Comparison of ENCODE assay signal across 27 cellular contexts in genomic region chr3:159187232-159187631, GRCh38.
A peak's percentile ranks its signal among the peaks of the same experiment; 100 is the strongest.
DNase-seq lines count a peak whose midpoint lies in the region; ATAC-seq and TF ChIP-seq lines count a peak whose summit lies in the region.
"Had no signal": no experiment of that assay in that cellular context is flagged by ENCODE, and none has a peak within 500 bp of the region (broad histone marks: within the 10 kb centered on the region; RNA-seq: fewer than 3 reads in every experiment).

No MANE protein-coding gene starts in this region.

- no peak for TF ChIP-seq EP300 in stomach (IDR thresholded peaks at IDR 0.05)

- no peak overlapping the region for H3K18ac ChIP-seq in IMR-90 (ENCODE audit: low read depth, low read length)

- no peaks in the 10 kb centered on the region for H3K27me3 ChIP-seq in IMR-90 (ENCODE audit: control insufficient read depth, insufficient read depth, low read length)
- no peaks in the 10 kb centered on the region for H3K27me3 ChIP-seq in stomach
- H3K27me3 ChIP-seq: breast epithelium, colonic mucosa had no signal

- H2AK5ac ChIP-seq in IMR-90 (ENCODE audit: low read depth, low read length): no peak overlapping the region

- H3K27ac ChIP-seq in IMR-90 (ENCODE audit: insufficient read depth, low read length) (no peak overlapping the region), stomach (peak overlapping the region in 4 of 5 donors; percentile 2 to 36 (median 27))
- H3K27ac ChIP-seq: breast epithelium, colonic mucosa, KMS-11 had no signal

- no peak overlapping the region for H2BK120ac ChIP-seq in IMR-90 (ENCODE audit: low read depth, low read length)

- H3K9me3 ChIP-seq in IMR-90 (ENCODE audit: control insufficient read depth, insufficient read depth, low read length) (no peaks in the 10 kb centered on the region), stomach (no peaks in the 10 kb centered on the region)
- H3K9me3 ChIP-seq: breast epithelium, colonic mucosa had no signal

- H2BK20ac ChIP-seq in IMR-90 (ENCODE audit: low read depth, low read length): no peak overlapping the region

- H3K9me1 ChIP-seq in IMR-90 (ENCODE audit: insufficient read depth, low read length): no peaks in the 10 kb centered on the region

- no peak overlapping the region for H2AK9ac ChIP-seq in IMR-90 (replicated peaks; ENCODE audit: low read depth, low read length, poor library complexity)

- H4K5ac ChIP-seq in IMR-90 (ENCODE audit: low read depth, low read length): no peak overlapping the region

- WGBS in IMR-90 (ENCODE audit: extremely low coverage in 2 of 2, insufficient read length in 1 of 2), 2 experiments: 49% methylated on average over 3 of the region's 10 CpGs; no CpG with 5 or more reads in 1 of the 2 experiments
- 41 to 80% (median 56%) methylated on average over 10 of the region's 10 CpGs for WGBS in stomach, 5 donors

- no peak overlapping the region for H3K9ac ChIP-seq in IMR-90 (ENCODE audit: low read depth, low read length)
- H3K9ac ChIP-seq: KMS-11 had no signal

- no peak overlapping the region for H4K8ac ChIP-seq in IMR-90 (ENCODE audit: low read depth in 2 of 2, low read length in 2 of 2)

- peak overlapping the region; percentile 18 for H2AFZ ChIP-seq in IMR-90 (replicated peaks; ENCODE audit: low read length, poor library complexity)

- no peaks in the 10 kb centered on the region for H3K4me1 ChIP-seq in IMR-90 (ENCODE audit: control insufficient read depth, insufficient read depth, low read length)
- peaks cover 0 to 13% (median 7%) of the 10 kb centered on the region in 4 donors for H3K4me1 ChIP-seq in stomach
- H3K4me1 ChIP-seq: breast epithelium, colonic mucosa had no signal

- ATAC-seq in IMR-90 (ENCODE audit: low read depth) (no peak), left cardiac atrium (peak; percentile 71 to 77), GM19397 (IDR thresholded peaks at IDR 0.05; ENCODE audit: unreplicated experiment) (no peak)
- ATAC-seq: activated CD4-positive, alpha-beta T cell treated with anti-CD3 and anti-CD28 coated beads for 36 hours; activated naive CD8-positive, alpha-beta T cell treated with anti-CD3 and anti-CD28 coated beads, Interleukin-2, amount 50 U/mL, for 24 hours; left colon; natural killer cell had no signal

- TF ChIP-seq POLR2A in IMR-90 (IDR thresholded peaks at IDR 0.05; ENCODE audit: low read depth, low read length) (no peak), stomach (IDR thresholded peaks at IDR 0.05) (no peak)

- H3K23ac ChIP-seq in IMR-90 (ENCODE audit: low read depth, low read length): no peak overlapping the region

- no peak overlapping the region for H3K4ac ChIP-seq in IMR-90 (ENCODE audit: low read depth, low read length)

- no peak overlapping the region for H4K91ac ChIP-seq in IMR-90 (ENCODE audit: insufficient read depth, low read depth, low read length)

- no peak for TF ChIP-seq CTCF in IMR-90 (conservative IDR thresholded peaks at IDR 0.05; ENCODE audit: low read depth, low read length)
- TF ChIP-seq CTCF in stomach (IDR thresholded peaks at IDR 0.05): no peak

- CTCF ChIA-PET in IMR-90 (lab: Yijun Ruan, JAX): interaction anchor here (1.1 kb wide), 1 partner anchor 30 kb away, joined by 3 read pairs; no protein-coding TSS in a partner anchor

- no peaks in the 10 kb centered on the region for H3K36me3 ChIP-seq in IMR-90 (ENCODE audit: control insufficient read depth, insufficient read depth, low read length)
- no peaks in the 10 kb centered on the region for H3K36me3 ChIP-seq in stomach
- H3K36me3 ChIP-seq: breast epithelium, colonic mucosa had no signal

- POLR2A ChIA-PET in IMR-90 (lab: Charles Lee; ENCODE audit: unreplicated experiment): no interaction called here

- in situ Hi-C loops in IMR-90 (cut with MboI; ENCODE audit: low sequenced_read_pairs): no loop called here

- H2BK15ac ChIP-seq in IMR-90 (ENCODE audit: low read depth, low read length): no peak overlapping the region

- no peak for DNase-seq in IMR-90
- DNase-seq in amniotic epithelial cell (ENCODE audit: low read depth): peak; percentile 77
- DNase-seq in left cardiac atrium: no peak
- peak; percentile 31 for DNase-seq in stomach
- no peak for DNase-seq in RKO (ENCODE audit: low spot score)
- no peak for DNase-seq in NOMO-1 (lab: John Stamatoyannopoulos, UW; ENCODE audit: unreplicated experiment in 2 of 2)
- DNase-seq: activated CD4-positive, alpha-beta T cell treated with anti-CD3 and anti-CD28 coated beads for 36 hours; activated effector memory CD4-positive, alpha-beta T cell treated with anti-CD3 and anti-CD28 coated beads, Interleukin-2, amount 50 U/mL, for 16 hours; activated naive CD8-positive, alpha-beta T cell treated with anti-CD3 and anti-CD28 coated beads, Interleukin-2, amount 50 U/mL, for 24 hours; activated T-cell treated with anti-CD3 and anti-CD28 coated beads, Interleukin-2, amount 50 U/mL, for 1 hour; colonic mucosa; DMS79 treated with DMSO at 0.1 percent for 48 hours; effector memory CD4-positive, alpha-beta T cell; foreskin fibroblast; GF-D8; left colon; natural killer cell; NCI-H1436; NCI-H82; OCI-M1; retina; SHP77; stimulated activated CD4-positive, alpha-beta T cell treated with anti-CD3 and anti-CD28 coated beads, Interleukin-2, amount 100 ng/mL, for 24 hours; trophoblast cell had no signal

- no peak overlapping the region for H3K4me2 ChIP-seq in IMR-90 (ENCODE audit: low read depth, low read length)
- H3K4me2 ChIP-seq: KMS-11 had no signal

- no peak overlapping the region for H2BK5ac ChIP-seq in IMR-90 (ENCODE audit: low read depth, low read length, poor library complexity, severe bottlenecking)

- no peak for TF ChIP-seq RAD21 in IMR-90 (IDR thresholded peaks at IDR 0.05; ENCODE audit: low read length)

- intact Hi-C loops in IMR-90 (cut with micrococcal nuclease): no loop called here
- intact Hi-C loops in left cardiac atrium (cut with DNase I): no loop called here
- intact Hi-C loops in stomach (cut with DNase I; ENCODE audit: low total_unique reads): no loop called here

- H4K20me1 ChIP-seq in IMR-90 (ENCODE audit: insufficient read depth, low read length): no peaks in the 10 kb centered on the region

- H3K14ac ChIP-seq in IMR-90 (replicated peaks; ENCODE audit: low read depth, low read length): no peak overlapping the region

- H3K56ac ChIP-seq in IMR-90 (ENCODE audit: extremely low read depth, insufficient read depth, low read length): no peak overlapping the region

- dilution Hi-C loops in IMR-90 (cut with HindIII; ENCODE audit: low sequenced_read_pairs, unreplicated experiment): no loop called here

- H3K4me3 ChIP-seq in IMR-90 (ENCODE audit: insufficient read depth, low read depth, low read length): no peak overlapping the region
- no peak overlapping the region for H3K4me3 ChIP-seq in stomach
- H3K4me3 ChIP-seq: breast epithelium, colonic mucosa had no signal

- no peaks in the 10 kb centered on the region for H3K79me1 ChIP-seq in IMR-90 (ENCODE audit: low read depth in 1 of 2, low read length in 2 of 2)

- no TSS peak for BruUV-seq in IMR-90 (replicated peaks; lab: Mats Ljungman, UMichigan)

TF ChIP-seq in IMR-90, 13 proteins besides CTCF, POLR2A, EP300 and RAD21:
- TF ChIP-seq USF2 (IDR thresholded peaks at IDR 0.05; ENCODE audit: low read depth, low read length) (no peak), FOS (IDR thresholded peaks at IDR 0.05; ENCODE audit: low read depth, low read length) (no peak), RFX5 (IDR thresholded peaks at IDR 0.05; ENCODE audit: low read depth, low read length) (no peak), BHLHE40 (IDR thresholded peaks at IDR 0.05; ENCODE audit: low read depth, low read length) (no peak), RCOR1 (IDR thresholded peaks at IDR 0.05; ENCODE audit: insufficient replicate concordance, low read length) (no peak), MXI1 (IDR thresholded peaks at IDR 0.05; ENCODE audit: borderline replicate concordance, low read depth, low read length) (no peak), CHD1 (IDR thresholded peaks at IDR 0.05; ENCODE audit: low read depth, low read length) (no peak), NFE2L2 (IDR thresholded peaks at IDR 0.05; ENCODE audit: low read depth, low read length) (no peak), CEBPB (IDR thresholded peaks at IDR 0.05; ENCODE audit: low read depth, low read length) (no peak), MAZ (IDR thresholded peaks at IDR 0.05; ENCODE audit: borderline replicate concordance, low read depth, low read length) (no peak), MAFK (IDR thresholded peaks at IDR 0.05; ENCODE audit: low read depth, low read length) (no peak), SMC3 (IDR thresholded peaks at IDR 0.05; ENCODE audit: low read depth, low read length) (no peak)
- TF ChIP-seq, protein P1, sequence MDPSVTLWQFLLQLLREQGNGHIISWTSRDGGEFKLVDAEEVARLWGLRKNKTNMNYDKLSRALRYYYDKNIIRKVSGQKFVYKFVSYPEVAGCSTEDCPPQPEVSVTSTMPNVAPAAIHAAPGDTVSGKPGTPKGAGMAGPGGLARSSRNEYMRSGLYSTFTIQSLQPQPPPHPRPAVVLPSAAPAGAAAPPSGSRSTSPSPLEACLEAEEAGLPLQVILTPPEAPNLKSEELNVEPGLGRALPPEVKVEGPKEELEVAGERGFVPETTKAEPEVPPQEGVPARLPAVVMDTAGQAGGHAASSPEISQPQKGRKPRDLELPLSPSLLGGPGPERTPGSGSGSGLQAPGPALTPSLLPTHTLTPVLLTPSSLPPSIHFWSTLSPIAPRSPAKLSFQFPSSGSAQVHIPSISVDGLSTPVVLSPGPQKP (IDR thresholded peaks at IDR 0.05; ENCODE audit: borderline replicate concordance, low read depth, low read length): no peak

Comparison
In these comparisons a context has a peak if more than half of its experiments do, and no peak if none do; other contexts are left out.
1. ATAC-seq: peak in left cardiac atrium (2 of 2); none in IMR-90 (single experiment) and GM19397 (single experiment).
2. DNase-seq: peak in amniotic epithelial cell (single experiment) and stomach (single experiment); none in IMR-90 (single experiment), left cardiac atrium (single experiment), RKO (single experiment) and NOMO-1 (0 of 2).